ENCODE assay signal across 21 cellular contexts in the genomic region with DNA sequence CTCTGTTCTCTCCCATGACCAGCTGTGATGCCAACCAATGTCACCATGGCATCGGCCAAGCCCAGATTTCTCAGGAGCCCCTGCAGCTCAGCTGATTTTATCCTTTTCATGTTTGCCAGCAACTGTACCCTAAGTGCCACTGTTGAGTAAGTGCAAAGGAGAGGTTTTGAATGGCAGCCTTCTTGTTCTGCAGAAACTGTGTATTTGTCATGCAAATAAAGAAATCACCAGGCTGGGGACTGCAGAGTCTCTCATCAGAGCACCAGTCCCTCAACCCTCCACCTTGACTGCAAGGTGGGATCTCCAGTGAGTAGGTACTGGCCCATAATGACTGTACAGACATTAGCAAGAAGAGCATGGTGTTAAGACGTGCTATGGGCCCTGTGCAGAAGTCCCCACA. TPM values are rescaled to one million over a fixed set of nuclear protein-coding genes. Genes with fewer than 3 reads are reported as not detected.
"Had no signal": no experiment of that assay in that cellular context is flagged by ENCODE, and none has a peak within 500 bp of the region (broad histone marks: within the 10 kb centered on the region; RNA-seq: fewer than 3 reads in every experiment).

No MANE protein-coding gene starts in this region.

- H3K4me3 ChIP-seq: SJSA1, SK-N-MC had no signal

- DNase-seq: KBM-7, MV-4-11, NCI-H1048, NCI-H1105, NCI-H1417, NCI-H1436 treated with DMSO at 0.1 percent for 48 hours, NCI-H187 treated with DMSO at 0.1 percent for 48 hours, NCI-H2029 treated with DMSO at 0.1 percent for 48 hours, NCI-H345, NCI-H446 treated with DMSO at 0.1 percent for 48 hours, NCI-H510A treated with DMSO at 0.1 percent for 48 hours, NCI-H69, NCI-H774, Right ventricle myocardium superior, RPMI8226, SIG-M5 had no signal

- H3K27ac ChIP-seq: SJSA1, SK-N-MC had no signal

- H3K4me1 ChIP-seq: SJSA1 had no signal

- H3K27me3 ChIP-seq: SJSA1 had no signal

- H3K36me3 ChIP-seq: SJSA1 had no signal

RNA-seq across cellular contexts. Expression of gene C8B, which starts 26.6 kb away (rescaled TPM):
- total RNA-seq: HT-29, LHCN-M2, MCF 10A, Right ventricle myocardium superior, SJSA1 had no signal
